ENCODE assay signal across 17 cellular contexts in the genomic region with DNA sequence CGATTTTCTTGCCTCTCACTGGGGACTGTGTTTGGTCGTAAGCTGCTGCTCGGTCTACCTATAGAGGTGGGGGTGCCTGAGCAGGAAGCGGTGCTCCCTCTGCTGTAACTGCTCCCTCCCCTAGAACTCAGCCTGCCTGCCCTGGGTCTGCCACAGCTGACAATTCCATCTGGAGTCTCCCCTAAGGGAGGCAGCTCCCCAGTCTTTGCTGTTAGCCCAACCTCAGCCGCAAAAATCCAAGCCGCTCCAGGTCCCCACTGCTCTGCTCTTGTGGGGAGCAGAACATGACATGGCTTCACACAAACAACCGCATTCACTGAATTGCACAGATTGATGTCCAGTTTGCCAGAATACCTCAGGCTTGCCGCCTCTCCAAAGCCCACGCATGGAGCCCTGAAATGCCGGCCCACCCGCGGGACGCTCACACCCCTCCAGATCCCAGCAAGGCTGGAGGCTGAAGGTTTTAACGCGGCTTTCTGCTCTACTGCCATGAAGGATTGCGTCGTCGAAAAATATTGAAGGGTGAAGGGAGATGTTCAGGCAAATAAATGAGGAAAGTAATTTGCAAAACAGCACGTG.
"Had no signal": no experiment of that assay in that cellular context is flagged by ENCODE, and none has a peak within 500 bp of the region (broad histone marks: within the 10 kb centered on the region; RNA-seq: fewer than 3 reads in every experiment).

No MANE protein-coding gene starts in this region.

- H3K36me3 ChIP-seq: left ventricle myocardium inferior, tibial nerve had no signal

- H3K36me3 Mint-ChIP-seq: activated naive CD8-positive, alpha-beta T cell treated with anti-CD3 and anti-CD28 coated beads, Interleukin-2, amount 10 ng/mL, durations not matched to agents 7 days and 5 days; naive thymus-derived CD4-positive, alpha-beta T cell had no signal

- H3K4me1 Mint-ChIP-seq: activated CD4-positive, alpha-beta T cell treated with anti-CD3 and anti-CD28 coated beads, Interleukin-2, amount 10 ng/mL, durations not matched to agents 24 days and 14 days; activated naive CD8-positive, alpha-beta T cell treated with anti-CD3 and anti-CD28 coated beads, Interleukin-2, amount 10 ng/mL, durations not matched to agents 7 days and 5 days; activated T-helper 17 cell treated with anti-CD3 and anti-CD28 coated beads, Interleukin-2, amount 50 U/mL, for 72 hours had no signal

- H3K4me3 ChIP-seq: body of pancreas, dorsolateral prefrontal cortex, hepatocyte, left ventricle myocardium inferior, tibial nerve had no signal

- H3K79me2 ChIP-seq: hepatocyte had no signal

- H3K9me3 Mint-ChIP-seq: activated CD4-positive, alpha-beta T cell treated with anti-CD3 and anti-CD28 coated beads, Interleukin-2, amount 10 ng/mL, durations not matched to agents 24 days and 14 days; activated CD8-positive, alpha-beta T cell treated with anti-CD3 and anti-CD28 coated beads for 36 hours; activated naive CD8-positive, alpha-beta T cell treated with anti-CD3 and anti-CD28 coated beads, Interleukin-2, amount 10 ng/mL, durations not matched to agents 7 days and 5 days; activated T-helper 17 cell treated with anti-CD3 and anti-CD28 coated beads, Interleukin-2, amount 50 U/mL, for 72 hours; stimulated activated naive CD8-positive, alpha-beta T cell treated with anti-CD3 and anti-CD28 coated beads, Interleukin-15, Interleukin-2, amounts not matched to agents 100 ng/mL and 50 ng/mL, for 24 hours had no signal

- H3K9me3 ChIP-seq: body of pancreas, left ventricle myocardium inferior, tibial nerve had no signal

- H3K4me1 ChIP-seq: left ventricle myocardium inferior had no signal

- DNase-seq: activated CD4-positive, alpha-beta T cell treated with anti-CD3 and anti-CD28 coated beads, Interleukin-2, amount 10 ng/mL, durations not matched to agents 24 days and 14 days; activated CD4-positive, CD25-positive, alpha-beta regulatory T cell; activated CD8-positive, alpha-beta T cell treated with anti-CD3 and anti-CD28 coated beads for 36 hours; activated naive CD4-positive, alpha-beta T cell treated with Interleukin-2 at 50 U/mL for 16 hours; activated naive CD8-positive, alpha-beta T cell treated with anti-CD3 and anti-CD28 coated beads, Interleukin-2, amount 10 ng/mL, durations not matched to agents 7 days and 5 days; activated T-cell treated with anti-CD3 and anti-CD28 coated beads, Interleukin-2, amount 50 U/mL, for 1 hour; body of pancreas; dorsolateral prefrontal cortex; kidney glomerular epithelial cell; left ventricle myocardium inferior; mammary epithelial cell; naive thymus-derived CD4-positive, alpha-beta T cell; stimulated activated CD4-positive, alpha-beta T cell treated with anti-CD3 and anti-CD28 coated beads, Interleukin-2, amount 100 ng/mL, for 24 hours had no signal

- H3K27ac ChIP-seq: body of pancreas, dorsolateral prefrontal cortex, hepatocyte, left ventricle myocardium inferior, tibial nerve had no signal

- H3K4me3 Mint-ChIP-seq: activated CD4-positive, alpha-beta T cell treated with anti-CD3 and anti-CD28 coated beads, Interleukin-2, amount 10 ng/mL, durations not matched to agents 24 days and 14 days; activated CD8-positive, alpha-beta T cell treated with anti-CD3 and anti-CD28 coated beads for 36 hours; activated naive CD8-positive, alpha-beta T cell treated with anti-CD3 and anti-CD28 coated beads, Interleukin-2, amount 10 ng/mL, durations not matched to agents 7 days and 5 days; activated T-helper 17 cell treated with anti-CD3 and anti-CD28 coated beads, Interleukin-2, amount 50 U/mL, for 72 hours; naive thymus-derived CD4-positive, alpha-beta T cell; stimulated activated naive CD8-positive, alpha-beta T cell treated with anti-CD3 and anti-CD28 coated beads, Interleukin-15, Interleukin-2, amounts not matched to agents 100 ng/mL and 50 ng/mL, for 24 hours had no signal

- ATAC-seq: activated CD8-positive, alpha-beta T cell treated with anti-CD3 and anti-CD28 coated beads for 36 hours; activated T-helper 17 cell treated with anti-CD3 and anti-CD28 coated beads, Interleukin-2, amount 50 U/mL, for 72 hours; body of pancreas; naive thymus-derived CD4-positive, alpha-beta T cell had no signal

- H3K4me2 ChIP-seq: hepatocyte had no signal

- H3K27ac Mint-ChIP-seq: activated CD4-positive, alpha-beta T cell treated with anti-CD3 and anti-CD28 coated beads, Interleukin-2, amount 10 ng/mL, durations not matched to agents 24 days and 14 days; activated CD8-positive, alpha-beta T cell treated with anti-CD3 and anti-CD28 coated beads for 36 hours; activated naive CD8-positive, alpha-beta T cell treated with anti-CD3 and anti-CD28 coated beads, Interleukin-2, amount 10 ng/mL, durations not matched to agents 7 days and 5 days; activated T-helper 17 cell treated with anti-CD3 and anti-CD28 coated beads, Interleukin-2, amount 50 U/mL, for 72 hours; naive thymus-derived CD4-positive, alpha-beta T cell; stimulated activated naive CD8-positive, alpha-beta T cell treated with anti-CD3 and anti-CD28 coated beads, Interleukin-15, Interleukin-2, amounts not matched to agents 100 ng/mL and 50 ng/mL, for 24 hours had no signal
